ENCODE assay signal across 17 cellular contexts in genomic region chr12:52581481-52581880, GRCh38. TPM values are rescaled to one million over a fixed set of nuclear protein-coding genes. Genes with fewer than 3 reads are reported as not detected.
DNase-seq lines count a peak whose midpoint lies in the region; ATAC-seq and TF ChIP-seq lines count a peak whose summit lies in the region.
"Had no signal": no experiment of that assay in that cellular context is flagged by ENCODE, and none has a peak within 500 bp of the region (broad histone marks: within the 10 kb centered on the region; RNA-seq: fewer than 3 reads in every experiment).

No MANE protein-coding gene starts in this region.

- DNase-seq in COR-L47 (lab: John Stamatoyannopoulos, UW) (peak; percentile 61), NCI-H2029 (lab: John Stamatoyannopoulos, UW) (peak; percentile 53), T47D (ENCODE audit: low read depth in 1 of 2, low spot score in 1 of 2) (peak; percentile 44 to 56), mesenchymal stem cell (peak; percentile 23), cerebellum (ENCODE audit: low spot score) (no peak), Peyer's patch (no peak)
- DNase-seq: activated CD4-positive, alpha-beta T cell treated with anti-CD3 and anti-CD28 coated beads, Interleukin-2, amount 10 ng/mL, durations not matched to agents 7 days and 5 days; activated naive CD4-positive, alpha-beta T cell treated with anti-CD3 and anti-CD28 coated beads, Interleukin-2, amount 50 U/mL, for 16 hours; KG1; NCI-H82 had no signal

- H3K4me1 ChIP-seq in mesenchymal stem cell (ENCODE audit: control insufficient read depth, insufficient read depth, low read depth, low read length) (no peaks in the 10 kb centered on the region), Peyer's patch (no peaks in the 10 kb centered on the region)
- H3K4me1 ChIP-seq: tibial nerve had no signal

- H3K9me3 ChIP-seq in mesenchymal stem cell (ENCODE audit: control insufficient read depth, low read length) (no peaks in the 10 kb centered on the region), Peyer's patch (no peaks in the 10 kb centered on the region)
- H3K9me3 ChIP-seq: mucosa of descending colon, tibial nerve had no signal

- in situ Hi-C loops in T47D (cut with HindIII; ENCODE audit: low pct_unique_long_range_greater_than_20kb, low sequenced_read_pairs) = no loop called here

- no peak overlapping the region for H2AFZ ChIP-seq in mesenchymal stem cell (ENCODE audit: low read depth, low read length)

- H3K14ac ChIP-seq in mesenchymal stem cell (ENCODE audit: low read length in 2 of 2) = no peak overlapping the region

- no peak for TF ChIP-seq POLR2A in Peyer's patch (IDR thresholded peaks at IDR 0.05)

- H3K36me3 ChIP-seq in mesenchymal stem cell (ENCODE audit: control insufficient read depth in 1 of 2, insufficient read depth in 2 of 2, low read depth in 1 of 2, low read length in 2 of 2) (no peaks in the 10 kb centered on the region), Peyer's patch (no peaks in the 10 kb centered on the region)
- H3K36me3 ChIP-seq: tibial nerve had no signal

- no peak overlapping the region for H2BK120ac ChIP-seq in mesenchymal stem cell (ENCODE audit: low read depth, low read length)

- H3K27me3 ChIP-seq in mesenchymal stem cell (ENCODE audit: control insufficient read depth in 1 of 2, insufficient read depth in 1 of 2, low read length in 2 of 2) (peaks cover 58 to 72% of the 10 kb centered on the region in 2 experiments), Peyer's patch (no peaks in the 10 kb centered on the region)
- H3K27me3 ChIP-seq: tibial nerve had no signal

- no peak overlapping the region for H2BK12ac ChIP-seq in mesenchymal stem cell (ENCODE audit: low read length in 2 of 2)

- H3K9ac ChIP-seq in mesenchymal stem cell (ENCODE audit: low read length) = no peak overlapping the region

- no peak overlapping the region for H2BK5ac ChIP-seq in mesenchymal stem cell (ENCODE audit: low read depth, low read length, poor library complexity, severe bottlenecking)

- H3K4me3 ChIP-seq in mesenchymal stem cell (ENCODE audit: insufficient read depth in 1 of 2, low read depth in 1 of 2, low read length in 2 of 2) (no peak overlapping the region), Peyer's patch (no peak overlapping the region)
- H3K4me3 ChIP-seq: mucosa of descending colon, tibial nerve had no signal

- no peaks in the 10 kb centered on the region for H3K79me1 ChIP-seq in mesenchymal stem cell (replicated peaks; ENCODE audit: low read length, poor library complexity, severe bottlenecking)

- no peak overlapping the region for H3K4ac ChIP-seq in mesenchymal stem cell (ENCODE audit: low read depth in 1 of 2, low read length in 2 of 2)

- H2BK15ac ChIP-seq in mesenchymal stem cell (ENCODE audit: low read depth, poor library complexity, severe bottlenecking) = no peak overlapping the region

- no peak overlapping the region for H4K91ac ChIP-seq in mesenchymal stem cell (ENCODE audit: low read length)

- H2AK5ac ChIP-seq in mesenchymal stem cell (ENCODE audit: low read length, severe bottlenecking) = no peak overlapping the region

- H3K27ac ChIP-seq in mesenchymal stem cell (ENCODE audit: low read length, poor library complexity, severe bottlenecking) (no peak overlapping the region), Peyer's patch (no peak overlapping the region)
- H3K27ac ChIP-seq: tibial nerve had no signal

- 65% methylated on average over 3 of the region's 6 CpGs for WGBS in mesenchymal stem cell

- ATAC-seq in HG03432 (IDR thresholded peaks at IDR 0.05; ENCODE audit: unreplicated experiment) (no peak), HG03439 (IDR thresholded peaks at IDR 0.05; ENCODE audit: unreplicated experiment) (no peak)
- ATAC-seq: HCT116, mucosa of descending colon, SK-N-SH treated with all-trans-retinoic acid at 6 μM for 48 hours had no signal

- no peak overlapping the region for H4K8ac ChIP-seq in mesenchymal stem cell (ENCODE audit: low read length)

- no peak overlapping the region for H3K4me2 ChIP-seq in mesenchymal stem cell (ENCODE audit: low read length, poor library complexity, severe bottlenecking)

- H3K18ac ChIP-seq in mesenchymal stem cell (ENCODE audit: low read depth in 1 of 2, low read length in 2 of 2) = no peak overlapping the region

- TF ChIP-seq CTCF in Peyer's patch (IDR thresholded peaks at IDR 0.05) = no peak

- no peak overlapping the region for H3K23ac ChIP-seq in mesenchymal stem cell (ENCODE audit: low read length in 2 of 2)

RNA-seq across cellular contexts. Expression of gene KRT74, which starts 7.8 kb away (rescaled TPM):
- polyA plus RNA-seq in mesenchymal stem cell (2013, experiment 1 of 2) = not detected
- not detected for polyA plus RNA-seq in mesenchymal stem cell (2013, experiment 2 of 2)
- total RNA-seq in cerebellum = not detected
- not detected for total RNA-seq in Peyer's patch
- total RNA-seq: dermis microvascular lymphatic vessel endothelial cell, mucosa of descending colon, tibial nerve had no signal

RNA-seq across cellular contexts. Expression of gene KRT72, which starts 19.8 kb away (rescaled TPM):
- not detected for polyA plus RNA-seq in mesenchymal stem cell (2013, experiment 1 of 2)
- 0.01 TPM for polyA plus RNA-seq in mesenchymal stem cell (2013, experiment 2 of 2)
- not detected for total RNA-seq in cerebellum
- total RNA-seq in Peyer's patch = 1 to 10 TPM in 3 of 4 donors, not detected in 1; 1.1 to 4.5 (median 2.3) TPM
- total RNA-seq: dermis microvascular lymphatic vessel endothelial cell, mucosa of descending colon, tibial nerve had no signal

RNA-seq across cellular contexts. Expression of gene KRT71, which starts 28.5 kb away (rescaled TPM):
- polyA plus RNA-seq in mesenchymal stem cell (2013, experiment 1 of 2) = not detected
- not detected for polyA plus RNA-seq in mesenchymal stem cell (2013, experiment 2 of 2)
- 0.18 TPM for total RNA-seq in cerebellum
- total RNA-seq in Peyer's patch = not detected
- total RNA-seq: activated CD4-positive, alpha-beta T cell treated with anti-CD3 and anti-CD28 coated beads, Interleukin-2, amount 10 ng/mL, durations not matched to agents 7 days and 5 days; dermis microvascular lymphatic vessel endothelial cell; mucosa of descending colon; tibial nerve had no signal

RNA-seq across cellular contexts. Expression of gene KRT73, which starts 36.9 kb away (rescaled TPM):
- not detected for polyA plus RNA-seq in mesenchymal stem cell (2013, experiment 1 of 2)
- polyA plus RNA-seq in mesenchymal stem cell (2013, experiment 2 of 2) = not detected
- not detected for total RNA-seq in cerebellum
- 1 to 10 TPM in 1 of 4 donors, under 1 TPM in 1, not detected in 2; 0.40 to 1.2 TPM for total RNA-seq in Peyer's patch
- total RNA-seq: dermis microvascular lymphatic vessel endothelial cell, mucosa of descending colon, tibial nerve had no signal

Comparison
In these comparisons a context has a peak if more than half of its experiments do, and no peak if none do; other contexts are left out.
1. DNase-seq: peak in COR-L47 (single experiment), NCI-H2029 (single experiment), T47D (2 of 2) and mesenchymal stem cell (single experiment); none in cerebellum (single experiment) and Peyer's patch (0 of 3).